Comparison of ENCODE assay signal across 11 cellular contexts in the genomic region with DNA sequence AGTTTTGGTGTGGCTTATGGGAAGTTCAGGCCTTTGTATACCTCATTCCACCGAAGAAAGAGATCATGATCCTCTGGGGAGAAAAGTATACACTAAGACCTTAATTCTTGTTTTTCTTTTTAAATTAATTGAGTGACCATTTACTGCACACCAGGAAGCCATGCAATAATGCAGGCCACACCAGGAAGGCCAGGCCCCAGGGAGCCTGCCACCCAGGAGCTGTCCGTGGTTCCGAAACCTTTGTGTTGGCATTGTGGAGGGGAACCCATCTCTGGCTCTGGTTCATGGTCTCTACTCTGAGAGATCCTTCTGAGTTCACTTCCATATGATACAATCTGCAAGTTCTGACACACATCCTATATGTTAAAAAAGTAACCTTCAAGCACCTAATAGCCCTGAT.
DNase-seq lines count a peak whose midpoint lies in the region; ATAC-seq lines count a peak whose summit lies in the region.
"Had no signal": no experiment of that assay in that cellular context is flagged by ENCODE, and none has a peak within 500 bp of the region (broad histone marks: within the 10 kb centered on the region; RNA-seq: fewer than 3 reads in every experiment).

No MANE protein-coding gene starts in this region.

- DNase-seq in EL (peak; percentile 16), Kasumi-1 (lab: John Stamatoyannopoulos, UW) (peak; percentile 6 to 8), amniotic epithelial cell (ENCODE audit: low read depth) (peak; percentile 44), kidney tubule cell (ENCODE audit: low spot score) (peak; percentile 38)
- no peak for DNase-seq in stimulated activated CD4-positive, alpha-beta T cell treated with anti-CD3 and anti-CD28 coated beads, Interleukin-2, amount 100 ng/mL, for 48 hours
- DNase-seq: dorsolateral prefrontal cortex, naive B cell, NCI-H1436 had no signal

- ATAC-seq in HG02759 (IDR thresholded peaks at IDR 0.05; ENCODE audit: unreplicated experiment) (no peak), HG03520 (IDR thresholded peaks at IDR 0.05; ENCODE audit: unreplicated experiment) (no peak), GM18517 (IDR thresholded peaks at IDR 0.05; ENCODE audit: unreplicated experiment) (no peak)

Comparison
In these comparisons a context has a peak if more than half of its experiments do, and no peak if none do; other contexts are left out.
1. DNase-seq: peak in EL (single experiment), Kasumi-1 (2 of 2), amniotic epithelial cell (single experiment) and kidney tubule cell (single experiment); none in stimulated activated CD4-positive, alpha-beta T cell treated with anti-CD3 and anti-CD28 coated beads, Interleukin-2, amount 100 ng/mL, for 48 hours (0 of 2).